In genomic region chr3:33831053-33831452, GRCh38 we compare ENCODE assay signal across 1 cellular context.
TF ChIP-seq lines count a peak whose summit lies in the region.

No MANE protein-coding gene starts in this region.

TF ChIP-seq in IMR-90, 13 proteins besides CTCF, POLR2A, EP300 and RAD21:
- TF ChIP-seq FOS (IDR thresholded peaks at IDR 0.05; ENCODE audit: low read depth, low read length) (peak; percentile 32; the same call in 1 of the 2 replicates), CEBPB (IDR thresholded peaks at IDR 0.05; ENCODE audit: low read depth, low read length) (peak; percentile 64), RFX5 (IDR thresholded peaks at IDR 0.05; ENCODE audit: low read depth, low read length) (no peak), CHD1 (IDR thresholded peaks at IDR 0.05; ENCODE audit: low read depth, low read length) (no peak)
- TF ChIP-seq, protein P1, sequence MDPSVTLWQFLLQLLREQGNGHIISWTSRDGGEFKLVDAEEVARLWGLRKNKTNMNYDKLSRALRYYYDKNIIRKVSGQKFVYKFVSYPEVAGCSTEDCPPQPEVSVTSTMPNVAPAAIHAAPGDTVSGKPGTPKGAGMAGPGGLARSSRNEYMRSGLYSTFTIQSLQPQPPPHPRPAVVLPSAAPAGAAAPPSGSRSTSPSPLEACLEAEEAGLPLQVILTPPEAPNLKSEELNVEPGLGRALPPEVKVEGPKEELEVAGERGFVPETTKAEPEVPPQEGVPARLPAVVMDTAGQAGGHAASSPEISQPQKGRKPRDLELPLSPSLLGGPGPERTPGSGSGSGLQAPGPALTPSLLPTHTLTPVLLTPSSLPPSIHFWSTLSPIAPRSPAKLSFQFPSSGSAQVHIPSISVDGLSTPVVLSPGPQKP (IDR thresholded peaks at IDR 0.05; ENCODE audit: borderline replicate concordance, low read depth, low read length), result no peak
TF ChIP-seq in IMR-90: peak in this region for 2.
